10 cellular contexts compared by ENCODE assay signal in genomic region chr5:139690385-139691274, GRCh38. TPM values are rescaled to one million over a fixed set of nuclear protein-coding genes. Genes with fewer than 3 reads are reported as not detected.
DNase-seq lines count a peak whose midpoint lies in the region; ATAC-seq and TF ChIP-seq lines count a peak whose summit lies in the region.
"Had no signal": no experiment of that assay in that cellular context is flagged by ENCODE, and none has a peak within 500 bp of the region (broad histone marks: within the 10 kb centered on the region; RNA-seq: fewer than 3 reads in every experiment).

No MANE protein-coding gene starts in this region.

- TF ChIP-seq POLR2A in gastroesophageal sphincter (IDR thresholded peaks at IDR 0.05): no peak

- no peak for TF ChIP-seq EP300 in gastroesophageal sphincter (IDR thresholded peaks at IDR 0.05)

- H3K4me1 ChIP-seq in gastroesophageal sphincter: peaks cover 0 to 61% (median 13%) of the 10 kb centered on the region in 3 donors
- no peaks in the 10 kb centered on the region for H3K4me1 ChIP-seq in effector memory CD4-positive, alpha-beta T cell (ENCODE audit: control insufficient read depth, insufficient read depth, low read length, poor library complexity, severe bottlenecking)

- WGBS in gastroesophageal sphincter (ENCODE audit: low coverage in 1 of 2), 2 donors: 26 to 75% methylated on average over 3 to 4 of the region's 20 CpGs

- DNase-seq in EL (peak; percentile 64), SK-N-DZ (ENCODE audit: low spot score) (peak; percentile 52), renal cortical epithelial cell (ENCODE audit: low read depth) (peak; percentile 48), AG08396 (ENCODE audit: low spot score) (no peak), GM10248 (ENCODE audit: extremely low spot score) (no peak)
- no peak for DNase-seq in effector memory CD4-positive, alpha-beta T cell
- DNase-seq: activated CD4-positive, alpha-beta T cell treated with anti-CD3 and anti-CD28 coated beads, Interleukin-2, amount 50 U/mL, for 4 hours; NCI-H2029 had no signal

- H3K9me3 ChIP-seq in gastroesophageal sphincter: no peaks in the 10 kb centered on the region
- H3K9me3 ChIP-seq in effector memory CD4-positive, alpha-beta T cell (ENCODE audit: control insufficient read depth, low read length): no peaks in the 10 kb centered on the region

- no peaks in the 10 kb centered on the region for H3K27me3 ChIP-seq in gastroesophageal sphincter
- H3K27me3 ChIP-seq in effector memory CD4-positive, alpha-beta T cell (replicated peaks; ENCODE audit: control insufficient read depth, insufficient read depth, low read length, poor library complexity, severe bottlenecking): no peaks in the 10 kb centered on the region

- ATAC-seq in gastroesophageal sphincter (peak; percentile 14), HG03378 (IDR thresholded peaks at IDR 0.05; ENCODE audit: unreplicated experiment) (no peak)

- CTCF ChIA-PET in GM10248 (lab: Yijun Ruan, JAX): interaction anchor here (0.7 to 17.8 kb wide), 24 partner anchors 10 to 300 kb away, joined by 3 to 288 read pairs (median 8); partner anchors contain the start of gene CXXC5

- no peaks in the 10 kb centered on the region for H3K36me3 ChIP-seq in gastroesophageal sphincter
- H3K36me3 ChIP-seq in effector memory CD4-positive, alpha-beta T cell (ENCODE audit: control insufficient read depth, insufficient read depth, low read length): no peaks in the 10 kb centered on the region

- no peak overlapping the region for H3K4me3 ChIP-seq in gastroesophageal sphincter
- no peak overlapping the region for H3K4me3 ChIP-seq in effector memory CD4-positive, alpha-beta T cell (ENCODE audit: insufficient read depth, low read depth, low read length, poor library complexity, severe bottlenecking)

- POLR2A ChIA-PET in GM10248 (lab: Yijun Ruan, JAX): interaction anchor here (0.8 to 1.1 kb wide), 2 partner anchors 19 to 55 kb away, joined by 3 read pairs; no protein-coding TSS in a partner anchor

- no peak for TF ChIP-seq CTCF in gastroesophageal sphincter (IDR thresholded peaks at IDR 0.05)
- TF ChIP-seq CTCF in GM10248 (IDR thresholded peaks at IDR 0.05; ENCODE audit: control extremely low read depth, extremely low read depth, low read depth, missing control alignments): no peak

- peak overlapping the region in 1 of 4 donors; percentile 20 for H3K27ac ChIP-seq in gastroesophageal sphincter
- H3K27ac ChIP-seq in effector memory CD4-positive, alpha-beta T cell (ENCODE audit: insufficient read depth, low read length, poor library complexity, severe bottlenecking): no peak overlapping the region

RNA-seq across cellular contexts. Expression of gene CXXC5, which starts 42.5 kb away (rescaled TPM):
- 24.9 and 31.1 TPM in 2 replicates for polyA plus RNA-seq in SK-N-DZ (2014; cell fraction: cytosol; rRNA removed)
- 15.4 and 23.8 TPM in 2 replicates for polyA plus RNA-seq in SK-N-DZ (2014; cell fraction: nucleus; rRNA removed)
- 10 to 100 TPM; 30.0 to 50.7 (median 35.1) TPM for total RNA-seq in gastroesophageal sphincter
- 187 and 252 TPM in 2 replicates for total RNA-seq in renal cortical epithelial cell

Comparison
In these comparisons a context has a peak if more than half of its experiments do, and no peak if none do; other contexts are left out.
1. DNase-seq: peak in EL (single experiment), SK-N-DZ (single experiment) and renal cortical epithelial cell (single experiment); none in AG08396 (single experiment), GM10248 (single experiment) and effector memory CD4-positive, alpha-beta T cell (0 of 3).